ENCODE assay signal across 16 cellular contexts in the genomic region with DNA sequence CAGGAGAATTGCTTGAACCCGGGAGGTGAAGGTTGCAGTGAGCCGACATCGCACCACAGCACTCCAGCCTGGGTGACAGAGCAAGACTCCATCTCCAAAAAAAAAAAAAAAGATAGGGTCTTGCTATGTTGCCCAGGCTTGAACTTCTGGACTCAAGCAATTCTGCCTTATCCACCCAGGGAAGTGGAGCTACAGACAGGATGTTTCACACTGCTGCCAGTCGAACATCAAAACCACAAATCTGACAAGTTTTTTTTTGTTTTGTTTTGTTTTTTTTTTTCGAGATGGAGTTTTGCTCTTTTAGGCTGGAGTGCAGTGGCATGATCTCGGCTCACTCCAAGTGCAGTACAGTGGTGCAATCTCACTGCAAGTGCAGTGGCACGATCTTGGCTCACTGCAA.
"Had no signal": no experiment of that assay in that cellular context is flagged by ENCODE, and none has a peak within 500 bp of the region (broad histone marks: within the 10 kb centered on the region; RNA-seq: fewer than 3 reads in every experiment).

No MANE protein-coding gene starts in this region.

- H3K27ac Mint-ChIP-seq: activated B cell treated with CpG ODN at 0.5 μM for 24 hours, nephron progenitor cell had no signal

- DNase-seq: activated B cell treated with CpG ODN at 0.5 μM for 24 hours; activated CD4-positive, alpha-beta T cell treated with anti-CD3 and anti-CD28 coated beads, Interleukin-2, amount 50 U/mL, for 48 hours; activated naive CD4-positive, alpha-beta T cell treated with Interleukin-2 at 50 U/mL for 16 hours; adrenal gland; left lung; nephron progenitor cell; occipital lobe; stimulated activated CD4-positive, alpha-beta T cell treated with anti-CD3 and anti-CD28 coated beads, Interleukin-4, amount 100 ng/mL, for 24 hours; tibial artery had no signal

- H3K36me3 ChIP-seq: adrenal gland, cardiac muscle cell, left lung, right atrium auricular region, vagina had no signal

- ATAC-seq: left lung had no signal

- H3K27me3 Mint-ChIP-seq: activated B cell treated with CpG ODN at 0.5 μM for 24 hours, progenitor cell of endocrine pancreas had no signal

- H3K4me3 ChIP-seq: adrenal gland, cardiac muscle cell, coronary artery, esophagus muscularis mucosa, left lung, right atrium auricular region, skin epidermis, tibial artery, vagina had no signal

- H3K4me3 Mint-ChIP-seq: activated B cell treated with CpG ODN at 0.5 μM for 24 hours, nephron progenitor cell had no signal

- H3K9me3 Mint-ChIP-seq: activated B cell treated with CpG ODN at 0.5 μM for 24 hours, nephron progenitor cell had no signal

- H3K9me3 ChIP-seq: adrenal gland, esophagus muscularis mucosa, left lung, right atrium auricular region, tibial artery, vagina had no signal

- H3K4me1 Mint-ChIP-seq: nephron progenitor cell had no signal

- H3K27me3 ChIP-seq: adrenal gland, cardiac muscle cell, esophagus muscularis mucosa, left lung, right atrium auricular region, tibial artery, vagina had no signal

- H3K27ac ChIP-seq: adrenal gland, cardiac muscle cell, coronary artery, esophagus muscularis mucosa, left lung, right atrium auricular region, skin epidermis, tibial artery, vagina had no signal

- H3K4me1 ChIP-seq: left lung, right atrium auricular region, tibial artery had no signal
